ENCODE assay signal across 8 cellular contexts in genomic region chr19:533485-534058, GRCh38. TPM values are rescaled to one million over a fixed set of nuclear protein-coding genes. Genes with fewer than 3 reads are reported as not detected.
DNase-seq lines count a peak whose midpoint lies in the region; ATAC-seq and TF ChIP-seq lines count a peak whose summit lies in the region.

No MANE protein-coding gene starts in this region.

- no peak for DNase-seq in activated naive CD4-positive, alpha-beta T cell treated with anti-CD3 and anti-CD28 coated beads, Interleukin-2, amount 10 ng/mL, durations not matched to agents 7 days and 5 days
- no peak for DNase-seq in activated naive CD4-positive, alpha-beta T cell treated with Interleukin-2 at 50 U/mL for 16 hours
- no peak for DNase-seq in lung (ENCODE audit: low spot score)
- peak in 1 of 2 donors; percentile 52 for DNase-seq in upper lobe of left lung
- DNase-seq in GDM1 (lab: John Stamatoyannopoulos, UW): no peak

- no peak for TF ChIP-seq EP300 in upper lobe of left lung (IDR thresholded peaks at IDR 0.05)

- no peak for TF ChIP-seq CTCF in brain (conservative IDR thresholded peaks at IDR 0.05)
- TF ChIP-seq CTCF in lung (IDR thresholded peaks at IDR 0.05; ENCODE audit: control extremely low read depth, extremely low read depth): no peak
- no peak for TF ChIP-seq CTCF in upper lobe of left lung (IDR thresholded peaks at IDR 0.05)

- CTCF ChIA-PET in activated naive CD4-positive, alpha-beta T cell treated with anti-CD3 and anti-CD28 coated beads, Interleukin-2, amount 10 ng/mL, durations not matched to agents 7 days and 5 days (lab: Charles Lee): interaction anchor here (1.3 to 7.9 kb wide), 3 partner anchors 9 to 23 kb away, joined by 3 to 71 read pairs (median 10); partner anchors contain the start of gene GZMM

- H3K27me3 Mint-ChIP-seq in activated naive CD4-positive, alpha-beta T cell treated with anti-CD3 and anti-CD28 coated beads, Interleukin-2, amount 10 ng/mL, durations not matched to agents 7 days and 5 days: peaks cover 2% of the 10 kb centered on the region
- H3K27me3 Mint-ChIP-seq in brain: peaks cover 3% of the 10 kb centered on the region

- H3K27me3 ChIP-seq in lung (ENCODE audit: control insufficient read depth, insufficient read depth): no peaks in the 10 kb centered on the region
- no peaks in the 10 kb centered on the region for H3K27me3 ChIP-seq in upper lobe of left lung

- 45 to 66% methylated on average over 17 of the region's 17 CpGs for WGBS in lung, 2 donors
- WGBS in upper lobe of left lung, 2 donors: 42 to 50% methylated on average over 1 to 13 of the region's 17 CpGs

- H3K9me3 Mint-ChIP-seq in activated naive CD4-positive, alpha-beta T cell treated with anti-CD3 and anti-CD28 coated beads, Interleukin-2, amount 10 ng/mL, durations not matched to agents 7 days and 5 days: no peaks in the 10 kb centered on the region
- no peaks in the 10 kb centered on the region for H3K9me3 Mint-ChIP-seq in brain

- H3K4me1 Mint-ChIP-seq in activated naive CD4-positive, alpha-beta T cell treated with anti-CD3 and anti-CD28 coated beads, Interleukin-2, amount 10 ng/mL, durations not matched to agents 7 days and 5 days: peaks cover 23% of the 10 kb centered on the region
- H3K4me1 Mint-ChIP-seq in brain: peaks cover 25% of the 10 kb centered on the region

- H3K9me3 ChIP-seq in lung (ENCODE audit: control insufficient read depth in 2 of 2, insufficient read depth in 1 of 2, low read length in 1 of 2): peaks cover 0 to 2% of the 10 kb centered on the region in 2 donors
- H3K9me3 ChIP-seq in upper lobe of left lung: no peaks in the 10 kb centered on the region

- H3K4me3 Mint-ChIP-seq in activated naive CD4-positive, alpha-beta T cell treated with anti-CD3 and anti-CD28 coated beads, Interleukin-2, amount 10 ng/mL, durations not matched to agents 7 days and 5 days: peak overlapping the region; percentile 91
- H3K4me3 Mint-ChIP-seq in brain: peak overlapping the region; percentile 93 to 98 (median 94)

- H3K27ac ChIP-seq in lung (ENCODE audit: low read depth in 1 of 2, low read length in 1 of 2) (peak overlapping the region; percentile 87 to 91), upper lobe of left lung (peak overlapping the region; percentile 79 to 97 (median 90))

- peaks cover 0 to 20% of the 10 kb centered on the region in 2 donors for H3K4me1 ChIP-seq in lung (ENCODE audit: control insufficient read depth in 2 of 2, insufficient read depth in 2 of 2, low read length in 2 of 2)
- H3K4me1 ChIP-seq in upper lobe of left lung: peaks cover 25 to 47% (median 32%) of the 10 kb centered on the region in 4 donors

- H3K36me3 ChIP-seq in lung (ENCODE audit: control insufficient read depth in 2 of 2, insufficient read depth in 2 of 2, low read length in 2 of 2) (peaks cover 6 to 20% of the 10 kb centered on the region in 2 donors), upper lobe of left lung (peaks cover 9 to 37% (median 25%) of the 10 kb centered on the region in 4 donors)

- ATAC-seq in lung (ENCODE audit: insufficient read depth, low FRiP score): no peak
- no peak for ATAC-seq in upper lobe of left lung (ENCODE audit: low FRiP score in 2 of 2)
- ATAC-seq in GM19397 (IDR thresholded peaks at IDR 0.05; ENCODE audit: unreplicated experiment): no peak
- ATAC-seq in GM18870 (IDR thresholded peaks at IDR 0.05; ENCODE audit: unreplicated experiment): no peak

- peaks cover 11% of the 10 kb centered on the region for H3K36me3 Mint-ChIP-seq in activated naive CD4-positive, alpha-beta T cell treated with anti-CD3 and anti-CD28 coated beads, Interleukin-2, amount 10 ng/mL, durations not matched to agents 7 days and 5 days
- H3K36me3 Mint-ChIP-seq in brain: peaks cover 16% of the 10 kb centered on the region

- H3K4me3 ChIP-seq in lung: peak overlapping the region; percentile 90
- H3K4me3 ChIP-seq in upper lobe of left lung: peak overlapping the region; percentile 73 to 100 (median 100)

- peak overlapping the region; percentile 93 for H3K27ac Mint-ChIP-seq in activated naive CD4-positive, alpha-beta T cell treated with anti-CD3 and anti-CD28 coated beads, Interleukin-2, amount 10 ng/mL, durations not matched to agents 7 days and 5 days
- H3K27ac Mint-ChIP-seq in brain: peak overlapping the region; percentile 95 to 98 (median 97)

- TF ChIP-seq POLR2A in upper lobe of left lung (IDR thresholded peaks at IDR 0.05): no peak

RNA-seq across cellular contexts. Expression of gene CDC34, which starts 2.0 kb away (rescaled TPM):
- 152 TPM for polyA plus RNA-seq in brain (ENCODE audit: insufficient read depth, low read depth, low replicate concordance)
- total RNA-seq in lung: 10 to 100 TPM; 42.9 to 67.9 TPM
- 10 to 100 TPM; 52.3 to 89.1 TPM for polyA plus RNA-seq in lung
- 100 to 1,000 TPM in 1 of 6 donors, 10 to 100 TPM in 5; 42.7 to 140 (median 52.4) TPM for total RNA-seq in upper lobe of left lung

RNA-seq across cellular contexts. Expression of gene GZMM, which starts 10.3 kb away (rescaled TPM):
- polyA plus RNA-seq in brain (ENCODE audit: insufficient read depth, low read depth, low replicate concordance) (1.4 TPM), lung (1 to 10 TPM; 2.4 to 3.0 TPM)
- total RNA-seq in lung (1 to 10 TPM in 1 of 2 donors, under 1 TPM in 1; 0.74 to 2.6 TPM), upper lobe of left lung (1 to 10 TPM in 4 of 6 donors, not detected in 2; 2.3 to 6.1 (median 3.8) TPM)

RNA-seq across cellular contexts. Expression of gene TPGS1, which starts 26.3 kb away (rescaled TPM):
- 15.9 TPM for polyA plus RNA-seq in brain (ENCODE audit: insufficient read depth, low read depth, low replicate concordance)
- total RNA-seq in lung: 10 to 100 TPM; 12.2 to 31.7 TPM
- polyA plus RNA-seq in lung: 10 to 100 TPM; 19.4 to 32.7 TPM
- total RNA-seq in upper lobe of left lung: 10 to 100 TPM; 30.9 to 67.1 (median 40.1) TPM

RNA-seq across cellular contexts. Expression of gene MADCAM1, which starts 37.3 kb away (rescaled TPM):
- 3.4 TPM for polyA plus RNA-seq in brain (ENCODE audit: insufficient read depth, low read depth, low replicate concordance)
- 1 to 10 TPM in 1 of 2 donors, under 1 TPM in 1; 0.80 to 4.4 TPM for total RNA-seq in lung
- under 1 TPM; 0.24 to 0.41 TPM for polyA plus RNA-seq in lung
- total RNA-seq in upper lobe of left lung: 1 to 10 TPM in 2 of 6 donors, under 1 TPM in 2, not detected in 2; 0.63 to 3.1 (median 1.1) TPM

RNA-seq across cellular contexts. Expression of gene BSG, which starts 38.8 kb away (rescaled TPM):
- 1,263 TPM for polyA plus RNA-seq in brain (ENCODE audit: insufficient read depth, low read depth, low replicate concordance)
- 100 to 1,000 TPM; 239 to 416 TPM for total RNA-seq in lung
- polyA plus RNA-seq in lung: 100 to 1,000 TPM; 333 to 376 TPM
- total RNA-seq in upper lobe of left lung: 100 to 1,000 TPM; 222 to 429 (median 387) TPM
